In the genomic region with DNA sequence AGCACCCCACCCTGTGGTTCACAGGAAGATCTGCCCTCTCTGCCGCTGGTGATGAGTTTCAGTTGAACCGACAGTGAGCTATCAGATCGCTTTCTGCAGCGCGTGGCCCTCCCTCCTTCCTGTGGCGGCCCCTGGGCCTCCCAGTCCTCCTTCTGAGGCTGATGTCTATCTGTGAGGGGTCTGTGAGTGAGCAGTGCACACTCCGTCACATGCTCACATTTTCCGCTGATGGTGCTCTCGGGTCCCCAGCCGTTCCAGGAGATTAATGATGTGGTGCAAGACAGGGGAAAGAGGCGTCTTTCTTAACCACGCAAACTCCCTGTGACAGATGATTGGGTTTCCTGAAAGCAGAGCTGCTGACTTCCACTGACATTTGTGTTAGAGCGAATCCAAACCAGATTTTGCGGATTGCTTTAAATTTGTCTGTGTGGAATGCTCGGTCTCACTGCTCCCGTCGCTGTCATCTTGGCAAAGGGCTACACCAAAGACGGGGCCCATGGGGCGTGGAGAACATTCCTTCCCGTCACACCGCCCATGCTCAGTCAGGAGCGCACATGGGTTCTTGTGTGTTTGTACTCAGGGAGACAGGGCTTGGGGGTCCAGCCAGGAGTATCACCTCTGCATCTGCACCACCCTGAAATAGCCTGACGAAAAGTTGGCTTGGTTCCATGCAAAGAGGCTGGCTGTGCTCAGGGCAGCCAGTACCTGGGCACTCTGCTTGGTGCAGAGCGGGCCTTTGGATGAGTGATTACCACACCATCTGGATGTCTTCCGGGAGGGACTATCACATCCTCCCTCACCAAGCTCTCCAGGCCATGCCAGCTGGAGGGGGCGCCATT, we compare ENCODE assay signal across 8 cellular contexts.
DNase-seq lines count a peak whose midpoint lies in the region; ATAC-seq, FAIRE-seq and TF ChIP-seq lines count a peak whose summit lies in the region.

No MANE protein-coding gene starts in this region.

- WGBS in pancreas, 2 donors: 51 to 73% methylated on average over 23 to 26 of the region's 26 CpGs

- no peaks in the 10 kb centered on the region for H3K9me3 ChIP-seq in pancreas

- DNase-seq in GM12891 (ENCODE audit: insufficient read length, low spot score) (peak; percentile 64), OCI-M1 (lab: John Stamatoyannopoulos, UW) (peak; percentile 99), erythroblast (lab: John Stamatoyannopoulos, UW) (peak; percentile 71 to 88), pancreas (no peak), HCEC 1CT (no peak), posterior vena cava (ENCODE audit: low spot score) (no peak)

- ATAC-seq in HG02610 (IDR thresholded peaks at IDR 0.05; ENCODE audit: unreplicated experiment): peak; percentile 42
- ATAC-seq in pancreas: peak; percentile 35 to 62 (median 61)
- no peak for ATAC-seq in GM21526 (IDR thresholded peaks at IDR 0.05; ENCODE audit: low FRiP score, unreplicated experiment)

- no peaks in the 10 kb centered on the region for H3K27me3 ChIP-seq in pancreas

- TF ChIP-seq CTCF in pancreas (IDR thresholded peaks at IDR 0.05): no peak

- no peaks in the 10 kb centered on the region for H3K36me3 ChIP-seq in pancreas

- H3K4me3 ChIP-seq in pancreas: no peak overlapping the region

- H3K27ac ChIP-seq in pancreas: no peak overlapping the region

- intact Hi-C loops in pancreas (cut with DNase I): no loop called here
- intact Hi-C loops in posterior vena cava (cut with DNase I): no loop called here

- peak; percentile 93 for FAIRE-seq in GM12891 (lab: Jason Lieb, UNC)
- FAIRE-seq in pancreas (lab: Jason Lieb, UNC): no peak

- no peaks in the 10 kb centered on the region for H3K4me1 ChIP-seq in pancreas

- TF ChIP-seq POLR2A in GM12891 (IDR thresholded peaks at IDR 0.05; ENCODE audit: low read depth, low read length) (no peak), erythroblast (IDR thresholded peaks at IDR 0.05; ENCODE audit: low read length) (no peak)

TF ChIP-seq in GM12891, 5 proteins besides CTCF, POLR2A, EP300 and RAD21:
- TF ChIP-seq TAF1 (IDR thresholded peaks at IDR 0.05; ENCODE audit: low read depth, low read length): no peak
- peak; percentile 29; the same call in 1 of the 2 replicates for TF ChIP-seq POU2F2 (IDR thresholded peaks at IDR 0.05; ENCODE audit: low read depth, low read length)

Comparison
In these comparisons a context has a peak if more than half of its experiments do, and no peak if none do; other contexts are left out.
1. DNase-seq: peak in GM12891 (single experiment), OCI-M1 (single experiment) and erythroblast (2 of 2); none in pancreas (0 of 6), HCEC 1CT (single experiment) and posterior vena cava (single experiment).